Comparison of ENCODE assay signal across 20 cellular contexts in the genomic region with DNA sequence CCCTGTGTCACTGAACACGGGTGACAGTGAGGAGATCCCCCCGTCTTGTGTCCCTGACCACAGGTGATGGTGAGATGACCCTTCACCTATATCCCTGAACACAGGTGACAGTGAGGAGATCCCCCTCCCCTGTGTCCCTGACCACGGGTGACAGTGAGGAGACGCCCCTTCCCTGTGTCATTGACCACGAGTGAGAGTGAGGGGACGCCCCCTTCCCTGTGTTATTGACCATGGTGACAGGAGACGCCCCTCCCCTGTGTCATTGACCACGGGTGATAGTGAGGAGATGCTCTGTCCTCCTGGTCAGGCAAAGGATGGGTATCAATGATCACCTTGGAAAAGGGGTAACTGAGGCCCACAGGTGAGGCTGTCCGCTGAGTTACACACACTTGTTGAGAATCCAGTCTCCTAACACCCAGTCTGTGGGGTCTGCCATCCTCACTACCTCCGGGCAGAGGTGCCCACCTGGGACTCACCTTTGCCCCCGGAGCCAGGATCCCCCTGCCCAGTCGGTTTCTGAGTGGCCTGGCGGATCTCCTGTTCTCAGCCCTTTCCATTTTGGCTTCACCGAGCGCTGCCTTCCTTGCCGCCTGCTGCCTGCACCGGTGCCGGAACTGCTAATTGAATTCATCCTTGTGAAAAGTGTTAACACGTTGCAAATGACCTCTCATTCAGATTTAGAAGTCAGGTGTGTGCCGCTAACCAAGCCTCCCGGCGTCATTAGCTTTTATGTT.
"Had no signal": no experiment of that assay in that cellular context is flagged by ENCODE, and none has a peak within 500 bp of the region (broad histone marks: within the 10 kb centered on the region; RNA-seq: fewer than 3 reads in every experiment).

No MANE protein-coding gene starts in this region.

- H3K4me3 ChIP-seq: SJSA1, SK-N-MC had no signal

- DNase-seq: KBM-7, MV-4-11, NCI-H1048, NCI-H1105, NCI-H1417, NCI-H1436 treated with DMSO at 0.1 percent for 48 hours, NCI-H1694, NCI-H1930, NCI-H2081, NCI-H2107, NCI-H2227 treated with DMSO at 0.1 percent for 48 hours, NCI-H524, NCI-H526 treated with DMSO at 0.1 percent for 48 hours, NCI-H748 treated with DMSO at 0.1 percent for 48 hours, Right ventricle myocardium superior, RPMI8226, SIG-M5 had no signal

- H3K36me3 ChIP-seq: SJSA1 had no signal

- H3K9me3 ChIP-seq: SJSA1 had no signal

- H3K4me1 ChIP-seq: SJSA1 had no signal

- H3K27ac ChIP-seq: HL-60, SJSA1, SK-N-MC had no signal
